ENCODE assay signal across 14 cellular contexts in the genomic region with DNA sequence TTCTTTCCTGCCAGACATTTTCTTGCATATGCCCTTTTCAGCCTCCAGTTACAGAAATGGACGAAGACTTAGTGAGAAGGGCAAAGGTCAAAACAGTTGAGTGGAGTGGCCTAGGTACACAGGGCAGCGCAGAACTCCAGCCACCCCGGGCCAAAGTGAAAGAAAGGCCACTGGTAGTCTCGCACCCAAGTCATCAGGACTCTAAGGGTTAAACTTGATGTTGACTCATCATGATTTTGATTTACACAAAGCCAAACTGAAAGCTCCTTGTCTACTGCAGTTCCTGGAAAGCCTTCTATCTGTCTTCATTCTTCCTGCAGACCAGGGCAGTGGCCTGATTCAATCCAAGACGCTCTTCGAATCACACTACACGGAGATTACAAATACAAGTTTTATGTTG. TPM values are rescaled to one million over a fixed set of nuclear protein-coding genes. Genes with fewer than 3 reads are reported as not detected.
DNase-seq lines count a peak whose midpoint lies in the region; ATAC-seq, FAIRE-seq and TF ChIP-seq lines count a peak whose summit lies in the region.
"Had no signal": no experiment of that assay in that cellular context is flagged by ENCODE, and none has a peak within 500 bp of the region (broad histone marks: within the 10 kb centered on the region; RNA-seq: fewer than 3 reads in every experiment).

No MANE protein-coding gene starts in this region.

- TF ChIP-seq POLR2A in endothelial cell of umbilical vein (IDR thresholded peaks at IDR 0.05; ENCODE audit: low read depth, low read length) (no peak), prostate gland (IDR thresholded peaks at IDR 0.05) (no peak)

- H3K4me1 ChIP-seq in PC-3 (ENCODE audit: insufficient read depth, low read length) (peaks cover 52% of the 10 kb centered on the region), endothelial cell of umbilical vein (ENCODE audit: control insufficient read depth, extremely low read depth, insufficient read depth, low read length) (peaks cover 25% of the 10 kb centered on the region), neutrophil (ENCODE audit: control insufficient read depth in 1 of 2, insufficient read depth in 1 of 2, low read depth in 1 of 2, low read length in 1 of 2) (peaks cover 26 to 62% of the 10 kb centered on the region in 2 experiments), prostate gland (replicated peaks) (no peaks in the 10 kb centered on the region)

- DNase-seq in ELR (ENCODE audit: low read depth): peak; percentile 31
- DNase-seq in PC-3: peak; percentile 42
- DNase-seq in endothelial cell of umbilical vein (ENCODE audit: low read depth, low spot score): no peak
- DNase-seq in middle frontal gyrus (ENCODE audit: extremely low spot score, low spot score): no peak
- DNase-seq in prostate gland (ENCODE audit: low spot score): no peak
- DNase-seq in Ammon's horn (ENCODE audit: low spot score): no peak
- DNase-seq in GDM1 (lab: John Stamatoyannopoulos, UW): no peak
- DNase-seq: CD8-positive, alpha-beta T cell; cortex of kidney; NCI-H2029 treated with DMSO at 0.1 percent for 48 hours; RPMI8226; stimulated activated CD8-positive, alpha-beta memory T cell treated with anti-CD3 and anti-CD28 coated beads, Interleukin-4, amount 100 ng/mL, for 48 hours had no signal

- H3K9me3 ChIP-seq in PC-3 (ENCODE audit: low read length) (no peaks in the 10 kb centered on the region), endothelial cell of umbilical vein (replicated peaks; ENCODE audit: control insufficient read depth, insufficient read depth, low read length) (no peaks in the 10 kb centered on the region), neutrophil (no peaks in the 10 kb centered on the region), prostate gland (no peaks in the 10 kb centered on the region)

- H3K4me3 ChIP-seq in PC-3 (ENCODE audit: low read length): peak overlapping the region; percentile 34; the same call in 1 of the 2 replicates
- H3K4me3 ChIP-seq in endothelial cell of umbilical vein (replicated peaks in 1 of 3; ENCODE audit: insufficient read depth in 1 of 3, low read depth in 1 of 3, low read length in 3 of 3): no peak overlapping the region
- no peak overlapping the region for H3K4me3 ChIP-seq in neutrophil (ENCODE audit: low read depth in 1 of 2, low read length in 1 of 2)
- H3K4me3 ChIP-seq in prostate gland: no peak overlapping the region
- H3K4me3 ChIP-seq: skin epidermis had no signal

- dilution Hi-C loops in endothelial cell of umbilical vein (cut with MboI; ENCODE audit: extremely low pct_ligation_motif_present, low sequenced_read_pairs): no loop called here

- 74% methylated on average over 7 of the region's 7 CpGs for WGBS in prostate gland

- no peaks in the 10 kb centered on the region for H3K9me1 ChIP-seq in endothelial cell of umbilical vein (replicated peaks; ENCODE audit: control insufficient read depth, extremely low read depth, insufficient read depth, low read length)

- H3K9ac ChIP-seq in PC-3 (ENCODE audit: low read length): no peak overlapping the region
- no peak overlapping the region for H3K9ac ChIP-seq in endothelial cell of umbilical vein (replicated peaks; ENCODE audit: extremely low read depth, insufficient read depth, low read length)

- H3K4me2 ChIP-seq in PC-3 (ENCODE audit: low read length): peak overlapping the region; percentile 55
- H3K4me2 ChIP-seq in endothelial cell of umbilical vein (ENCODE audit: insufficient read depth, low read length): peak overlapping the region; percentile 10

- CTCF ChIA-PET in PC-3 (lab: Charles Lee) (no interaction called here), endothelial cell of umbilical vein (lab: Charles Lee) (interaction anchor here (2.4 kb wide), 1 partner anchor 83 kb away, joined by 8 read pairs; no protein-coding TSS in a partner anchor)

- FAIRE-seq in endothelial cell of umbilical vein (lab: Jason Lieb, UNC): no peak

- intact Hi-C loops in PC-3 (cut with micrococcal nuclease) (no loop called here), endothelial cell of umbilical vein (cut with micrococcal nuclease) (no loop called here), prostate gland (cut with DNase I) (no loop called here)

- H3K36me3 ChIP-seq in PC-3 (ENCODE audit: low read depth, low read length): no peaks in the 10 kb centered on the region
- no peaks in the 10 kb centered on the region for H3K36me3 ChIP-seq in endothelial cell of umbilical vein (ENCODE audit: control insufficient read depth in 2 of 2, extremely low read depth in 1 of 2, insufficient read depth in 2 of 2, low read length in 2 of 2)
- no peaks in the 10 kb centered on the region for H3K36me3 ChIP-seq in neutrophil
- H3K36me3 ChIP-seq in prostate gland: no peaks in the 10 kb centered on the region

- no peaks in the 10 kb centered on the region for H3K9me2 ChIP-seq in PC-3 (replicated peaks; ENCODE audit: low read length)

- BruUV-seq in PC-3 (replicated peaks; lab: Mats Ljungman, UMichigan) (no TSS peak), endothelial cell of umbilical vein (replicated peaks; lab: Mats Ljungman, UMichigan) (no TSS peak)

- no peak for ATAC-seq in PC-3
- ATAC-seq: CD8-positive, alpha-beta T cell had no signal

- no peaks in the 10 kb centered on the region for H4K20me1 ChIP-seq in PC-3 (ENCODE audit: low read length)
- no peaks in the 10 kb centered on the region for H4K20me1 ChIP-seq in endothelial cell of umbilical vein (replicated peaks; ENCODE audit: control insufficient read depth, extremely low read depth, insufficient read depth, low read length)

- H3K27ac ChIP-seq in PC-3 (ENCODE audit: low read length) (0 out of 2 replicates have a peak overlapping the region, but pooled peaks have one; percentile 7), endothelial cell of umbilical vein (ENCODE audit: insufficient read depth, low read depth, low read length) (no peak overlapping the region), neutrophil (peak overlapping the region; percentile 10), prostate gland (no peak overlapping the region)

- peak overlapping the region; percentile 50; the same call in 1 of the 2 replicates for H2AFZ ChIP-seq in PC-3 (ENCODE audit: low read length)
- H2AFZ ChIP-seq in endothelial cell of umbilical vein (ENCODE audit: low read depth, low read length): peak overlapping the region; percentile 54

- H3F3A ChIP-seq in PC-3 (ENCODE audit: low read length, unreplicated experiment): no peaks in the 10 kb centered on the region

- H3K27me3 ChIP-seq in PC-3 (ENCODE audit: low read length) (no peaks in the 10 kb centered on the region), endothelial cell of umbilical vein (ENCODE audit: control insufficient read depth in 2 of 2, insufficient read depth in 2 of 2, low read length in 2 of 2) (no peaks in the 10 kb centered on the region), neutrophil (no peaks in the 10 kb centered on the region), prostate gland (replicated peaks; ENCODE audit: insufficient read depth) (no peaks in the 10 kb centered on the region)

- POLR2A ChIA-PET in PC-3 (lab: Charles Lee; ENCODE audit: unreplicated experiment) (no interaction called here), endothelial cell of umbilical vein (lab: Charles Lee) (no interaction called here)

- no peak for TF ChIP-seq CTCF in PC-3 (conservative IDR thresholded peaks at IDR 0.05; ENCODE audit: low read depth, low read length)
- TF ChIP-seq CTCF in endothelial cell of umbilical vein (IDR thresholded peaks at IDR 0.05; ENCODE audit: extremely low read depth in 1 of 2, insufficient read depth in 1 of 2, low read depth in 1 of 2, low read length in 2 of 2): no peak
- TF ChIP-seq CTCF in neutrophil (IDR thresholded peaks at IDR 0.05): no peak
- no peak for TF ChIP-seq CTCF in prostate gland (IDR thresholded peaks at IDR 0.05)

- peaks cover 22% of the 10 kb centered on the region for H3K79me2 ChIP-seq in PC-3 (ENCODE audit: low read length)
- peaks cover 10% of the 10 kb centered on the region for H3K79me2 ChIP-seq in endothelial cell of umbilical vein (ENCODE audit: control insufficient read depth, insufficient read depth, low read length)

TF ChIP-seq in endothelial cell of umbilical vein, 7 proteins besides CTCF, POLR2A, EP300 and RAD21:
- no peak for TF ChIP-seq FOS (IDR thresholded peaks at IDR 0.05; ENCODE audit: borderline replicate concordance, insufficient read depth, low read length)
- no peak for TF ChIP-seq MAX (IDR thresholded peaks at IDR 0.05; ENCODE audit: insufficient read depth, insufficient read length)
- TF ChIP-seq MYC (IDR thresholded peaks at IDR 0.05; ENCODE audit: low read depth, low read length): no peak
- no peak for TF ChIP-seq POLR2AphosphoS5 (IDR thresholded peaks at IDR 0.05; ENCODE audit: insufficient read depth, low read depth, low read length)
- TF ChIP-seq JUN (IDR thresholded peaks at IDR 0.05; ENCODE audit: borderline replicate concordance, insufficient read depth, insufficient read length, low read depth): no peak
TF ChIP-seq in endothelial cell of umbilical vein: peak in this region for 0.

RNA-seq across cellular contexts. Expression of gene IL13RA1, which starts 2.6 kb away (rescaled TPM):
- total RNA-seq in PC-3 (2014; rRNA removed) (33.4 and 33.5 TPM in 2 replicates), endothelial cell of umbilical vein (61.9 and 66.4 TPM in 2 replicates), prostate gland (10 to 100 TPM; 24.7 to 46.4 TPM)
- 32.8 and 40.7 TPM in 2 replicates for polyA plus RNA-seq in endothelial cell of umbilical vein
- polyA plus RNA-seq in endothelial cell of umbilical vein (2011; cell fraction: cytosol; rRNA removed): 45.2 and 46.9 TPM in 2 replicates
- 24.0 and 31.2 TPM in 2 replicates for polyA plus RNA-seq in endothelial cell of umbilical vein (2011; cell fraction: nucleus; rRNA removed)
- 68.4 and 74.8 TPM in 2 replicates for polyA plus RNA-seq in endothelial cell of umbilical vein (2012)
- polyA minus RNA-seq in endothelial cell of umbilical vein: 35.9 and 49.6 TPM in 2 replicates
- 15.4 TPM for polyA minus RNA-seq in endothelial cell of umbilical vein (2011; cell fraction: cytosol; rRNA and poly(A)+ RNA removed)
- polyA minus RNA-seq in endothelial cell of umbilical vein (2011; cell fraction: nucleus; rRNA and poly(A)+ RNA removed): 21.7 and 33.2 TPM in 2 replicates

Comparison
In these comparisons a context has a peak if more than half of its experiments do, and no peak if none do; other contexts are left out.
1. DNase-seq: peak in ELR (single experiment) and PC-3 (single experiment); none in endothelial cell of umbilical vein (single experiment), middle frontal gyrus (single experiment), prostate gland (single experiment), Ammon's horn (single experiment) and GDM1 (single experiment).
2. H3K27ac ChIP-seq: peak in PC-3 (single experiment) and neutrophil (single experiment); none in endothelial cell of umbilical vein (single experiment) and prostate gland (0 of 2).